In the genomic region with DNA sequence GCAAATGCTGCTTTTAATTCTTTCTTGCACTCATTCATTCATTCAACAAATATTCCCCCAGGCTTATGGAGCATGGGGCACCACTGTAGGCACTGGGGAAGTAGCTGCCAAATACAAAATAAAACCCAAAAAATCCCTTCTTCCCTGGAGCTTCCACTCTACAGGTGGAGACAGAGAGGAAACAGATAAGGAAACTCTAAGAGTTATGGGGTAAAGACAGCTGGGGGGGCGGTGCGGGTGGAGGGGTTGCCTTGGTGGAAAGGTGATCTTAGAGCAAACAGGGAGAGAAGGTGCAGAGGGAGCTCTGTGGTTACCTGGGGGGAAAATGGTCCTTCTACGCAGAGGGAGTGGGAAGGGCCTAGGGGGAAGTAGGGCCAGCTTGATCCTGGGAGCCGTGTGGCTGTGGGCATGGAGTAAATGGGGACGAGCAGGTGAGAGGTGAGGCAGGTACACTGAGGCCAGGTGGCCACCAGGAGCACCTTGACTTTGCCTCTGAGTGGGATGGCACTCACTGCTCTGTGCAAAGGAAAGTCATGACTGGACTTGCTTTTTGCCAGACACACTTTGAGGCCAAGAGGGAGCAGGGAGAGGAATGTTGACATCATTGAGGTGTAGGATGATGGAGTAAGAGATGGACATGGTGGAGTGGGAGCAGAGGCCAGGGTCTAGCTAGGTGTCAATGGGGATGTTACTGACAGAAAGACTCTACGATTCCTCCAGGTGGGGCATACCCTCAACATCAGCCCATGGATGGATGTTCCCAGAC, we compare ENCODE assay signal across 1 cellular context.
TF ChIP-seq lines count a peak whose summit lies in the region.

No MANE protein-coding gene starts in this region.

TF ChIP-seq in HepG2, 621 proteins besides CTCF, POLR2A, EP300 and RAD21 (continued from another document):
- TF ChIP-seq ZNF776 (CRISPR knock-in tag; IDR thresholded peaks at IDR 0.05) (0 out of 2 replicates have a peak, but pooled peaks have one; percentile 30), ZNF570 (CRISPR knock-in tag; IDR thresholded peaks at IDR 0.05; ENCODE audit: borderline replicate concordance) (no peak)
